In the genomic region with DNA sequence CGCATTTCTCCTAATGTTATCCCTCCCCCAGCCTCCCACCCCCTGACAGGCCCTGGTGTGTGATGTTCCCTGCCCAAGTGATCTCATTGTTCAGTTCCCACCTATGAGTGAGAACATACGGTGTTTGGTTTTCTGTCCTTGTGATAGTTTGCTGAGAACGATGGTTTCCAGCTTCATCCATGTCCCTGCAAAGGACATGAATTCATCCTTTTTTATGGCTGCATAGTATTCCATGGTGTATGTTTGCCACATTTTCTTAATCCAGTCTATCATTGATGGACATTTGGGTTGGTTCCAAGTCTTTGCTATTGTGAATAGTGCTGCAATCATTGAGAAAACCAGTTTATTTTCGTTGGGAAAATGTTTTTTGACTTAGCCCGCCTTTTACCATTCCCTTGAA, we compare ENCODE assay signal across 1 cellular context. TPM values are rescaled to one million over a fixed set of nuclear protein-coding genes. Genes with fewer than 3 reads are reported as not detected.
"Had no signal": no experiment of that assay in that cellular context is flagged by ENCODE, and none has a peak within 500 bp of the region (broad histone marks: within the 10 kb centered on the region; RNA-seq: fewer than 3 reads in every experiment).

No MANE protein-coding gene starts in this region.

RNA-seq across cellular contexts. Expression of gene GPC5, which starts 18.2 kb away (rescaled TPM):
- polyA plus RNA-seq: naive thymus-derived CD4-positive, alpha-beta T cell had no signal
